20 cellular contexts compared by ENCODE assay signal in the genomic region with DNA sequence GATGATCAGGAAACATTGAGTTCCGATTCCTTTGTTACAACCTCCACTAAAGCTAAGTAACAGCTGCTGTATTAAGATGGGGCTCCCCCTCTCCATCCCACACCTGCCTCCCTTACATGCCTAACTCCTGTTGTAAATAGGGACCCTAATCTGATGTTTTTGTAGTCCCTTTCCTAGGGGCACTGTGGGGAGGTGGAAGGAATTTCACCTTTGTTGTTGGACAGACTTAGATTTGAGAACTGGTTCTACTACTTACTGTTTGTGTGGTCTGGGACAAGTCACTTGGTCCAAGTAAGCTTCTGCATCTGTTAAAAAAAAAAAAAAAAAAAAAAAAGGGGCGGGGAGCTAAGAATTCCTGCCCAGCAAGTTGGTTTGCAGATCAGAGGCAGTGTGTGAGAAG. TPM values are rescaled to one million over a fixed set of nuclear protein-coding genes. Genes with fewer than 3 reads are reported as not detected.
DNase-seq lines count a peak whose midpoint lies in the region; ATAC-seq, FAIRE-seq and TF ChIP-seq lines count a peak whose summit lies in the region.
"Had no signal": no experiment of that assay in that cellular context is flagged by ENCODE, and none has a peak within 500 bp of the region (broad histone marks: within the 10 kb centered on the region; RNA-seq: fewer than 3 reads in every experiment).

No MANE protein-coding gene starts in this region.

- no peak overlapping the region for H2BK20ac ChIP-seq in H1 (ENCODE audit: low read length)

- H2AK5ac ChIP-seq in H1 (ENCODE audit: low read depth, low read length) = no peak overlapping the region

- H3K27me3 ChIP-seq in HUES48 (ENCODE audit: control insufficient read depth, insufficient read depth, low read length) (no peaks in the 10 kb centered on the region), H1 (replicated peaks in 1 of 4; ENCODE audit: control insufficient read depth in 3 of 4, extremely low read depth in 1 of 4, insufficient read depth in 3 of 4, low read length in 3 of 4) (no peaks in the 10 kb centered on the region), lung (ENCODE audit: control insufficient read depth, insufficient read depth) (no peaks in the 10 kb centered on the region), suprapubic skin (no peaks in the 10 kb centered on the region)
- H3K27me3 ChIP-seq: cardiac muscle cell, heart left ventricle, neutrophil, sigmoid colon, vagina had no signal

- no peak overlapping the region for H3K14ac ChIP-seq in H1 (ENCODE audit: insufficient read length)

- H3K9ac ChIP-seq in HUES48 (ENCODE audit: low read depth, low read length) (no peak overlapping the region), H1 (replicated peaks in 1 of 4; ENCODE audit: extremely low read depth in 1 of 4, low read depth in 3 of 4, low read length in 3 of 4) (no peak overlapping the region)
- H3K9ac ChIP-seq: KMS-11, SK-N-SH had no signal

- no peak overlapping the region for H3K23ac ChIP-seq in H1 (ENCODE audit: insufficient read length)

- H2AFZ ChIP-seq in H1 (ENCODE audit: low read length) = no peak overlapping the region

- H3K79me2 ChIP-seq in H1 (ENCODE audit: control insufficient read depth in 1 of 2, insufficient read depth in 2 of 2, low read length in 2 of 2) = no peaks in the 10 kb centered on the region

- no peaks in the 10 kb centered on the region for H3K79me1 ChIP-seq in H1 (ENCODE audit: low read depth, low read length)

- ATAC-seq in lung (ENCODE audit: insufficient read depth, low FRiP score) = peak; percentile 25
- ATAC-seq in GM21786 (IDR thresholded peaks at IDR 0.05; ENCODE audit: unreplicated experiment) = no peak
- no peak for ATAC-seq in GM21737 (IDR thresholded peaks at IDR 0.05; ENCODE audit: unreplicated experiment)
- ATAC-seq in HG03196 (IDR thresholded peaks at IDR 0.05; ENCODE audit: unreplicated experiment) = no peak

- H3K27ac ChIP-seq in HUES48 (ENCODE audit: low read depth, low read length) (peak overlapping the region; percentile 36), H1 (ENCODE audit: low read depth, low read length) (no peak overlapping the region), lung (ENCODE audit: low read depth in 1 of 2, low read length in 1 of 2) (peak overlapping the region in 1 of 2 donors; percentile 64), suprapubic skin (peak overlapping the region; percentile 75)
- H3K27ac ChIP-seq: cardiac muscle cell, KMS-11, neutrophil, sigmoid colon, vagina had no signal

- H3K9me3 ChIP-seq in HUES48 (ENCODE audit: control insufficient read depth, insufficient read depth, low read length) = no peaks in the 10 kb centered on the region
- H3K9me3 ChIP-seq in H1 (ENCODE audit: insufficient read depth in 2 of 2, low read depth in 1 of 2, low read length in 1 of 2) = no peaks in the 10 kb centered on the region
- H3K9me3 ChIP-seq in lung (ENCODE audit: control insufficient read depth in 2 of 2, insufficient read depth in 1 of 2, low read length in 1 of 2) = no peaks in the 10 kb centered on the region
- H3K9me3 ChIP-seq in suprapubic skin = no peaks in the 10 kb centered on the region
- H3K9me3 ChIP-seq: heart left ventricle, neutrophil, sigmoid colon, SK-N-SH, vagina had no signal

- POLR2A ChIA-PET in H1 (lab: Charles Lee; ENCODE audit: partially characterized antibody) = interaction anchor here (1.4 to 1.5 kb wide), 4 partner anchors 11 to 132 kb away, joined by 3 to 6 read pairs (median 4); no protein-coding TSS in a partner anchor

- H3K23me2 ChIP-seq in H1 (ENCODE audit: low read depth, low read length) = no peaks in the 10 kb centered on the region

- 100% methylated on average over 1 of the region's 2 CpGs; no CpG with 5 or more reads in 1 of the 2 experiments for WGBS in H1 (ENCODE audit: extremely low coverage in 1 of 2, insufficient coverage in 1 of 2, insufficient read length in 1 of 2, insufficient replicate concordance in 2 of 2, low coverage in 1 of 2, low lambda C conversion rate in 2 of 2, missing lambda C conversion rate in 1 of 2), 2 experiments
- WGBS in lung, 2 donors = 54 to 63% methylated on average over 2 of the region's 2 CpGs
- WGBS in suprapubic skin = 45% methylated on average over 2 of the region's 2 CpGs

- H3K36me3 ChIP-seq in HUES48 (ENCODE audit: control insufficient read depth, insufficient read depth, low read length) (no peaks in the 10 kb centered on the region), H1 (ENCODE audit: control insufficient read depth in 2 of 4, insufficient read depth in 4 of 4, low read length in 3 of 4) (no peaks in the 10 kb centered on the region), lung (ENCODE audit: control insufficient read depth in 2 of 2, insufficient read depth in 2 of 2, low read length in 2 of 2) (no peaks in the 10 kb centered on the region), suprapubic skin (no peaks in the 10 kb centered on the region)
- H3K36me3 ChIP-seq: cardiac muscle cell, heart left ventricle, neutrophil, sigmoid colon, vagina had no signal

- no peak for TF ChIP-seq POLR2A in H1 (IDR thresholded peaks at IDR 0.05; ENCODE audit: control extremely low read depth in 1 of 2, low read depth in 2 of 2, low read length in 2 of 2)
- no peak for TF ChIP-seq POLR2A in suprapubic skin (IDR thresholded peaks at IDR 0.05)

- peak overlapping the region; percentile 31 to 33; a peak in 2 of 4 replicates for H3K4me2 ChIP-seq in H1 (ENCODE audit: insufficient read depth in 1 of 2, low read depth in 2 of 2, low read length in 2 of 2)
- H3K4me2 ChIP-seq: KMS-11, SK-N-SH had no signal

- no peak overlapping the region for H3K56ac ChIP-seq in H1 (replicated peaks; ENCODE audit: insufficient read length, low read depth, low read length)

- H2BK15ac ChIP-seq in H1 (ENCODE audit: low read length) = no peak overlapping the region

- TF ChIP-seq EP300 in H1 (IDR thresholded peaks at IDR 0.05; ENCODE audit: borderline replicate concordance in 1 of 2, low read depth in 2 of 2, low read length in 2 of 2) = peak in 1 of 2 experiments; percentile 47; a peak in 1 of 3 replicates
- TF ChIP-seq EP300 in suprapubic skin (IDR thresholded peaks at IDR 0.05) = no peak

- no peak overlapping the region for H4K91ac ChIP-seq in H1 (replicated peaks; ENCODE audit: insufficient read length, low read length)

- no peak overlapping the region for H4K8ac ChIP-seq in H1 (ENCODE audit: extremely low read depth, insufficient read depth, low read length)

- no peak overlapping the region for H2BK5ac ChIP-seq in H1 (ENCODE audit: low read depth, low read length)

- no peak overlapping the region for H2BK120ac ChIP-seq in H1 (replicated peaks; ENCODE audit: low read depth, low read length)

- peak; percentile 90 for FAIRE-seq in H1 (lab: Jason Lieb, UNC)
- FAIRE-seq: GM19239 had no signal

- no peak overlapping the region for H3K4ac ChIP-seq in H1 (replicated peaks; ENCODE audit: insufficient read length, low read depth, low read length)

- peak in 1 of 2 experiments; percentile 6; a peak in 2 of 4 replicates for TF ChIP-seq RAD21 in H1 (IDR thresholded peaks at IDR 0.05 in 1 of 2, conservative IDR thresholded peaks at IDR 0.05 in 1 of 2; ENCODE audit: low read depth in 2 of 2, low read length in 2 of 2)

- TF ChIP-seq CTCF in H1 (IDR thresholded peaks at IDR 0.05; ENCODE audit: control extremely low read depth in 1 of 3, insufficient read depth in 1 of 3, low read depth in 1 of 3, low read length in 3 of 3) (no peak), lung (IDR thresholded peaks at IDR 0.05; ENCODE audit: control extremely low read depth, extremely low read depth) (no peak), suprapubic skin (IDR thresholded peaks at IDR 0.05) (no peak)

- no peak overlapping the region for H4K5ac ChIP-seq in H1 (ENCODE audit: insufficient read length, low read depth, low read length)

- H3K4me3 ChIP-seq in HUES48 (ENCODE audit: low read depth, low read length) (no peak overlapping the region), H1 (ENCODE audit: extremely low read depth in 1 of 4, insufficient read depth in 2 of 4, low read depth in 3 of 4, low read length in 4 of 4) (no peak overlapping the region), lung (no peak overlapping the region), suprapubic skin (no peak overlapping the region)
- H3K4me3 ChIP-seq: cardiac muscle cell, heart left ventricle, sigmoid colon, vagina had no signal

- DNase-seq in H1 (ENCODE audit: low read depth in 1 of 2, low spot score in 2 of 2) (peak in 1 of 2 experiments; percentile 19), lung (ENCODE audit: low spot score) (no peak), suprapubic skin (ENCODE audit: low spot score in 2 of 2) (no peak)
- DNase-seq: activated CD4-positive, alpha-beta T cell treated with anti-CD3 and anti-CD28 coated beads for 48 hours; AML-193; heart left ventricle; midbrain; NCI-H1048; sigmoid colon; SK-N-SH; stimulated activated CD4-positive, alpha-beta T cell treated with anti-CD3 and anti-CD28 coated beads, Interleukin-1b, Interleukin-23, amount 100 ng/mL, for 48 hours had no signal

- H3K4me1 ChIP-seq in HUES48 (ENCODE audit: control insufficient read depth, insufficient read depth, low read length) (peaks cover 48% of the 10 kb centered on the region), H1 (replicated peaks in 1 of 4; ENCODE audit: control insufficient read depth in 3 of 4, insufficient read depth in 4 of 4, low read length in 3 of 4) (peaks cover 5 to 28% (median 17%) of the 10 kb centered on the region in 4 experiments; a peak in 6 of 7 replicates), lung (ENCODE audit: control insufficient read depth in 2 of 2, insufficient read depth in 2 of 2, low read length in 2 of 2) (peaks cover 11 to 18% of the 10 kb centered on the region in 2 donors), suprapubic skin (peaks cover 56% of the 10 kb centered on the region)

- no peak overlapping the region for H2BK12ac ChIP-seq in H1 (ENCODE audit: low read depth, low read length)

- 0 out of 2 replicates have a peak overlapping the region, but pooled peaks have one; percentile 20 for H3K18ac ChIP-seq in H1 (ENCODE audit: extremely low read depth, low read length)

- H4K20me1 ChIP-seq in H1 (replicated peaks in 1 of 2; ENCODE audit: control insufficient read depth in 1 of 2, insufficient read depth in 2 of 2, low read length in 2 of 2) = no peaks in the 10 kb centered on the region

- CTCF ChIA-PET in H1 (lab: Charles Lee; ENCODE audit: partially characterized antibody) = interaction anchor here (0.8 to 2.1 kb wide), 6 partner anchors 12 to 188 kb away, joined by 3 to 8 read pairs (median 3); no protein-coding TSS in a partner anchor

RNA-seq across cellular contexts. Expression of gene KIAA1217, which starts 42.6 kb away (rescaled TPM):
- 13.6 and 15.6 TPM in 2 replicates for total RNA-seq in H1 (2021; fragmentation: NEBNext Ultra II Directional; extraction: Animal tissue kit (Norgen Biotek cat#: 25700))
- polyA plus RNA-seq in H1 (2011; rRNA removed) (3.7 and 4.5 TPM in 2 replicates), lung (10 to 100 TPM in 1 of 2 donors, 1 to 10 TPM in 1; 5.5 to 13.0 TPM)
- 2.7 TPM for polyA plus RNA-seq in H1 (2011; cell fraction: cytosol; rRNA removed)
- polyA plus RNA-seq in H1 (2011; cell fraction: nucleus; rRNA removed) = 10.3 TPM
- 9.4 to 11.3 TPM (median 10.3 TPM) in 4 replicates for polyA plus RNA-seq in H1 (2012, experiment 1 of 2)
- 0.55 TPM for polyA plus RNA-seq in H1 (2012, experiment 2 of 2)
- polyA plus RNA-seq in H1 (2013, experiment 1 of 2) = 9.1 TPM
- 9.0 TPM for polyA plus RNA-seq in H1 (2013, experiment 2 of 2)
- polyA minus RNA-seq in H1 (2011; rRNA and poly(A)+ RNA removed) = 10.3 and 12.9 TPM in 2 replicates
- polyA minus RNA-seq in H1 (2011; cell fraction: cytosol; rRNA and poly(A)+ RNA removed) = 6.1 TPM
- polyA minus RNA-seq in H1 (2011; cell fraction: nucleus; rRNA and poly(A)+ RNA removed) = 26.3 TPM
- total RNA-seq in lung (10 to 100 TPM; 35.1 to 58.6 TPM), suprapubic skin (100 to 1,000 TPM in 1 of 4 donors, 10 to 100 TPM in 3; 59.2 to 109 (median 72.1) TPM)
